In genomic region chr11:110755961-110756360, GRCh38 we compare ENCODE assay signal across 22 cellular contexts. TPM values are rescaled to one million over a fixed set of nuclear protein-coding genes. Genes with fewer than 3 reads are reported as not detected.
A peak's percentile ranks its signal among the peaks of the same experiment; 100 is the strongest.
DNase-seq lines count a peak whose midpoint lies in the region; ATAC-seq, FAIRE-seq and TF ChIP-seq lines count a peak whose summit lies in the region.
"Had no signal": no experiment of that assay in that cellular context is flagged by ENCODE, and none has a peak within 500 bp of the region (broad histone marks: within the 10 kb centered on the region; RNA-seq: fewer than 3 reads in every experiment).

No MANE protein-coding gene starts in this region.

- peaks cover 5% of the 10 kb centered on the region; the same call in 1 of the 2 replicates for H3K9me3 ChIP-seq in IMR-90 (ENCODE audit: control insufficient read depth, insufficient read depth, low read length)
- H3K9me3 ChIP-seq: BE2C, SJCRH30 had no signal

- no peak overlapping the region for H2AK5ac ChIP-seq in IMR-90 (ENCODE audit: low read depth, low read length)

- in situ Hi-C loops in IMR-90 (cut with MboI; ENCODE audit: low sequenced_read_pairs), result no loop called here

- peak overlapping the region; percentile 56 for H2BK120ac ChIP-seq in IMR-90 (ENCODE audit: low read depth, low read length)

- no peaks in the 10 kb centered on the region for H3K36me3 ChIP-seq in IMR-90 (ENCODE audit: control insufficient read depth, insufficient read depth, low read length)
- H3K36me3 ChIP-seq: BE2C, SJCRH30 had no signal

- H3K4me3 Mint-ChIP-seq in stimulated activated naive CD8-positive, alpha-beta T cell treated with anti-CD3 and anti-CD28 coated beads, Interleukin-15, amount 100 ng/mL, for 72 hours, result no peak overlapping the region

- peak overlapping the region; percentile 6; the same call in 1 of the 2 replicates for H3K9ac ChIP-seq in IMR-90 (ENCODE audit: low read depth, low read length)
- H3K9ac ChIP-seq: KMS-11 had no signal

- ATAC-seq in IMR-90 (ENCODE audit: low read depth), result no peak
- no peak for ATAC-seq in stimulated activated naive CD8-positive, alpha-beta T cell treated with anti-CD3 and anti-CD28 coated beads, Interleukin-15, amount 100 ng/mL, for 72 hours
- ATAC-seq: GM12878 had no signal

- peak overlapping the region; percentile 53 for H3K4me2 ChIP-seq in IMR-90 (ENCODE audit: low read depth, low read length)
- H3K4me2 ChIP-seq: KMS-11 had no signal

- H3K23ac ChIP-seq in IMR-90 (ENCODE audit: low read depth, low read length), result no peak overlapping the region; the same call in 1 of the 2 replicates

- WGBS in IMR-90 (ENCODE audit: extremely low coverage in 2 of 2, insufficient read length in 1 of 2), 2 experiments, result no CpG with 5 or more reads among the region's 2 CpGs

- CTCF ChIA-PET in IMR-90 (lab: Yijun Ruan, JAX), result no interaction called here

- H3K4me1 Mint-ChIP-seq in stimulated activated naive CD8-positive, alpha-beta T cell treated with anti-CD3 and anti-CD28 coated beads, Interleukin-15, amount 100 ng/mL, for 72 hours, result no peaks in the 10 kb centered on the region

- H3K56ac ChIP-seq in IMR-90 (ENCODE audit: extremely low read depth, insufficient read depth, low read length), result no peak overlapping the region

- peak overlapping the region; percentile 48; the same call in 1 of the 2 replicates for H4K91ac ChIP-seq in IMR-90 (ENCODE audit: insufficient read depth, low read depth, low read length)

- peak overlapping the region; percentile 64 for H2BK20ac ChIP-seq in IMR-90 (ENCODE audit: low read depth, low read length)

- H2AFZ ChIP-seq in IMR-90 (replicated peaks; ENCODE audit: low read length, poor library complexity), result no peak overlapping the region

- POLR2A ChIA-PET in IMR-90 (lab: Charles Lee; ENCODE audit: unreplicated experiment), result no interaction called here

- no peaks in the 10 kb centered on the region for H3K27me3 ChIP-seq in IMR-90 (ENCODE audit: control insufficient read depth, insufficient read depth, low read length)
- H3K27me3 ChIP-seq: BE2C, SJCRH30 had no signal

- peaks cover 14 to 18% of the 10 kb centered on the region in 2 donors for H3K9me3 Mint-ChIP-seq in stimulated activated naive CD8-positive, alpha-beta T cell treated with anti-CD3 and anti-CD28 coated beads, Interleukin-15, amount 100 ng/mL, for 72 hours

- peaks cover 5% of the 10 kb centered on the region for H3K27me3 Mint-ChIP-seq in stimulated activated naive CD8-positive, alpha-beta T cell treated with anti-CD3 and anti-CD28 coated beads, Interleukin-15, amount 100 ng/mL, for 72 hours

- no peak for TF ChIP-seq RAD21 in IMR-90 (IDR thresholded peaks at IDR 0.05; ENCODE audit: low read length)

- 0 out of 2 replicates have a peak overlapping the region, but pooled peaks have one; percentile 12 for H3K14ac ChIP-seq in IMR-90 (replicated peaks; ENCODE audit: low read depth, low read length)

- no peak for TF ChIP-seq CTCF in IMR-90 (conservative IDR thresholded peaks at IDR 0.05; ENCODE audit: low read depth, low read length)

- no peak overlapping the region for H2AK9ac ChIP-seq in IMR-90 (replicated peaks; ENCODE audit: low read depth, low read length, poor library complexity)

- peak overlapping the region; percentile 2 for H3K18ac ChIP-seq in IMR-90 (ENCODE audit: low read depth, low read length)

- peak overlapping the region; percentile 7; the same call in 2 of the 3 replicates for H2BK15ac ChIP-seq in IMR-90 (ENCODE audit: low read depth, low read length)

- DNase-seq in D341Med (ENCODE audit: low spot score), result peak; percentile 68
- no peak for DNase-seq in IMR-90
- DNase-seq in NCI-H82 (lab: John Stamatoyannopoulos, UW), result peak; percentile 90
- peak; percentile 74 for DNase-seq in myocyte (ENCODE audit: low read depth)
- DNase-seq in stimulated activated naive CD8-positive, alpha-beta T cell treated with anti-CD3 and anti-CD28 coated beads, Interleukin-15, amount 100 ng/mL, for 72 hours, result no peak
- DNase-seq in AG08396 (ENCODE audit: low spot score), result no peak
- DNase-seq in H54 (ENCODE audit: insufficient read length, low spot score), result no peak
- DNase-seq: BE2C, DMS79 treated with DMSO at 0.1 percent for 48 hours, HCEC 1CT, MV-4-11, NCI-H1105 treated with DMSO at 0.1 percent for 48 hours, NCI-H2029 treated with DMSO at 0.1 percent for 48 hours, NCI-H446, OCI-M1, SJCRH30, T-helper 1 cell had no signal

- no peaks in the 10 kb centered on the region for H3K9me1 ChIP-seq in IMR-90 (ENCODE audit: insufficient read depth, low read length)

- H4K20me1 ChIP-seq in IMR-90 (ENCODE audit: insufficient read depth, low read length), result no peaks in the 10 kb centered on the region

- no TSS peak for BruUV-seq in IMR-90 (replicated peaks; lab: Mats Ljungman, UMichigan)

- no peaks in the 10 kb centered on the region for H3K79me1 ChIP-seq in IMR-90 (ENCODE audit: low read depth in 1 of 2, low read length in 2 of 2)

- peak overlapping the region; percentile 76 for H4K5ac ChIP-seq in IMR-90 (ENCODE audit: low read depth, low read length)

- H3K27ac Mint-ChIP-seq in stimulated activated naive CD8-positive, alpha-beta T cell treated with anti-CD3 and anti-CD28 coated beads, Interleukin-15, amount 100 ng/mL, for 72 hours, result no peak overlapping the region

- no peak overlapping the region; the same call in 1 of the 2 replicates for H3K27ac ChIP-seq in IMR-90 (ENCODE audit: insufficient read depth, low read length)
- H3K27ac ChIP-seq: KMS-11, SJCRH30 had no signal

- no peak overlapping the region for H4K8ac ChIP-seq in IMR-90 (ENCODE audit: low read depth in 2 of 2, low read length in 2 of 2)

- intact Hi-C loops in IMR-90 (cut with micrococcal nuclease), result no loop called here

- peaks cover 13% of the 10 kb centered on the region for H3K4me1 ChIP-seq in IMR-90 (ENCODE audit: control insufficient read depth, insufficient read depth, low read length)
- H3K4me1 ChIP-seq: BE2C, SJCRH30 had no signal

- no peak for FAIRE-seq in H54 (lab: Jason Lieb, UNC)
- FAIRE-seq: GM12878, HTR-8/SVneo, RCC 7860 had no signal

- H2BK5ac ChIP-seq in IMR-90 (ENCODE audit: low read depth, low read length, poor library complexity, severe bottlenecking), result peak overlapping the region; percentile 39

- no peak for TF ChIP-seq POLR2A in IMR-90 (IDR thresholded peaks at IDR 0.05; ENCODE audit: low read depth, low read length)
- no peak for TF ChIP-seq POLR2A in H54 (IDR thresholded peaks at IDR 0.05; ENCODE audit: low read depth, low read length)

- H3K4me3 ChIP-seq in IMR-90 (ENCODE audit: insufficient read depth, low read depth, low read length), result no peak overlapping the region
- H3K4me3 ChIP-seq: GM12878, SJCRH30 had no signal

- peak overlapping the region; percentile 46 for H3K4ac ChIP-seq in IMR-90 (ENCODE audit: low read depth, low read length)

- dilution Hi-C loops in IMR-90 (cut with HindIII; ENCODE audit: low sequenced_read_pairs, unreplicated experiment), result no loop called here

TF ChIP-seq in IMR-90, 13 proteins besides CTCF, POLR2A, EP300 and RAD21:
- TF ChIP-seq USF2 (IDR thresholded peaks at IDR 0.05; ENCODE audit: low read depth, low read length) (no peak), RCOR1 (IDR thresholded peaks at IDR 0.05; ENCODE audit: insufficient replicate concordance, low read length) (no peak), CEBPB (IDR thresholded peaks at IDR 0.05; ENCODE audit: low read depth, low read length) (no peak)

RNA-seq across cellular contexts. Expression of gene ARHGAP20, which starts 43.7 kb away (rescaled TPM):
- total RNA-seq in IMR-90 (2012; rRNA removed) (2.5 and 2.8 TPM in 2 replicates), myocyte (0.59 and 0.99 TPM in 2 replicates)
- polyA plus RNA-seq in IMR-90 (2012; rRNA removed), result 1.2 and 1.4 TPM in 2 replicates
- polyA plus RNA-seq in IMR-90 (2012; cell fraction: cytosol; rRNA removed), result 0.36 TPM in 2 replicates
- polyA plus RNA-seq in IMR-90 (2012; cell fraction: nucleus; rRNA removed; ENCODE audit: low replicate concordance), result 0.82 and 6.0 TPM in 2 replicates
- 0.40 TPM for polyA plus RNA-seq in myocyte (2012)
- total RNA-seq: A172, GM12878, SJCRH30 had no signal

Comparison
In these comparisons a context has a peak if more than half of its experiments do, and no peak if none do; other contexts are left out.
1. DNase-seq: peak in D341Med (single experiment), NCI-H82 (single experiment) and myocyte (single experiment); none in IMR-90 (single experiment), stimulated activated naive CD8-positive, alpha-beta T cell treated with anti-CD3 and anti-CD28 coated beads, Interleukin-15, amount 100 ng/mL, for 72 hours (0 of 2), AG08396 (single experiment) and H54 (single experiment).